In genomic region chr6:34245032-34245760, GRCh38 we compare ENCODE assay signal across 7 cellular contexts. TPM values are rescaled to one million over a fixed set of nuclear protein-coding genes. Genes with fewer than 3 reads are reported as not detected.
DNase-seq lines count a peak whose midpoint lies in the region; ATAC-seq, FAIRE-seq and TF ChIP-seq lines count a peak whose summit lies in the region.
"Not testable (repeated sequence)": the region's sequence is repeated elsewhere in the genome, so short reads cannot be mapped to it uniquely, and the experiment has no call there.

No MANE protein-coding gene starts in this region.

- in situ Hi-C loops in IMR-90 (cut with MboI; ENCODE audit: low sequenced_read_pairs) (loop anchor here (5.0 to 10.0 kb wide), 2 partner anchors 162 to 360 kb away; no protein-coding TSS in a partner anchor), HepG2 (cut with HindIII; ENCODE audit: extremely low pct_ligation_motif_present, low pct_unique_long_range_greater_than_20kb) (loop anchor here (5.0 to 25.0 kb wide), 2 partner anchors 172 to 367 kb away; no protein-coding TSS in a partner anchor)

- 0 out of 2 replicates have a peak overlapping the region, but pooled peaks have one; percentile 7 for H2BK120ac ChIP-seq in IMR-90 (ENCODE audit: low read depth, low read length)

- H3K4me3 ChIP-seq in Caco-2 (ENCODE audit: low read depth, low read length); IMR-90 (ENCODE audit: insufficient read depth, low read depth, low read length); HepG2 (replicated peaks in 1 of 3; ENCODE audit: insufficient read depth in 1 of 3, low read depth in 2 of 3, low read length in 3 of 3): not testable (repeated sequence)

- H3K27me3 ChIP-seq in Caco-2 (replicated peaks; ENCODE audit: control insufficient read depth, insufficient read depth, low read length); IMR-90 (ENCODE audit: control insufficient read depth, insufficient read depth, low read length); HepG2 (ENCODE audit: control insufficient read depth in 1 of 2, insufficient read depth in 2 of 2, low read length in 2 of 2): not testable (repeated sequence)

- BruUV-seq in Caco-2 (replicated peaks; lab: Mats Ljungman, UMichigan) (TSS peak; percentile 58), IMR-90 (replicated peaks; lab: Mats Ljungman, UMichigan) (TSS peak; percentile 94), HepG2 (replicated peaks; lab: Mats Ljungman, UMichigan) (TSS peak; percentile 42)

- not testable (repeated sequence) for H2BK20ac ChIP-seq in IMR-90 (ENCODE audit: low read depth, low read length)

- H2BK5ac ChIP-seq in IMR-90 (ENCODE audit: low read depth, low read length, poor library complexity, severe bottlenecking): peak overlapping the region; percentile 67

- not testable (repeated sequence) for H3K56ac ChIP-seq in IMR-90 (ENCODE audit: extremely low read depth, insufficient read depth, low read length)

- H4K20me1 ChIP-seq in IMR-90 (ENCODE audit: insufficient read depth, low read length): peaks cover 16% of the 10 kb centered on the region
- H4K20me1 ChIP-seq in HepG2 (ENCODE audit: insufficient read depth, low read length): not testable (repeated sequence)

- intact Hi-C loops in Caco-2 (cut with micrococcal nuclease; ENCODE audit: unreplicated experiment): loop anchor here (5.0 to 10.0 kb wide), 2 partner anchors 48 to 360 kb away; no protein-coding TSS in a partner anchor
- intact Hi-C loops in IMR-90 (cut with micrococcal nuclease); sciatic nerve (cut with DNase I): not testable (repeated sequence)
- intact Hi-C loops in activated CD4-positive, alpha-beta T cell treated with anti-CD3 and anti-CD28 coated beads, Interleukin-2, amount 10 ng/mL, durations not matched to agents 24 days and 14 days (cut with micrococcal nuclease): loop anchor here (10.0 kb wide), 2 partner anchors 410 to 530 kb away; partner anchors contain the start of gene UQCC2
- intact Hi-C loops in HepG2 (cut with micrococcal nuclease; ENCODE audit: unreplicated experiment): loop anchor here (5.0 kb wide), 1 partner anchor 362 kb away; no protein-coding TSS in a partner anchor

- not testable (repeated sequence) for H3K23ac ChIP-seq in IMR-90 (ENCODE audit: low read depth, low read length)

- H3K4me1 ChIP-seq in Caco-2 (peaks cover 16% of the 10 kb centered on the region), IMR-90 (ENCODE audit: control insufficient read depth, insufficient read depth, low read length) (peaks cover 29% of the 10 kb centered on the region), HepG2 (ENCODE audit: insufficient read depth, low read length) (peaks cover 56% of the 10 kb centered on the region)

- peak overlapping the region; percentile 65; the same call in 1 of the 2 replicates for H3K27ac ChIP-seq in IMR-90 (ENCODE audit: insufficient read depth, low read length)
- H3K27ac ChIP-seq in HepG2 (ENCODE audit: extremely low read length, insufficient read depth, low read length): not testable (repeated sequence)

- not testable (repeated sequence) for H3K4me1 Mint-ChIP-seq in Caco-2 (ENCODE audit: low read depth, unreplicated experiment)
- H3K4me1 Mint-ChIP-seq in activated CD4-positive, alpha-beta T cell treated with anti-CD3 and anti-CD28 coated beads, Interleukin-2, amount 10 ng/mL, durations not matched to agents 24 days and 14 days: peaks cover 68% of the 10 kb centered on the region
- peaks cover 77% of the 10 kb centered on the region for H3K4me1 Mint-ChIP-seq in activated naive CD4-positive, alpha-beta T cell treated with anti-CD3 and anti-CD28 coated beads, Interleukin-2, amount 50 U/mL, for 24 hours
- H3K4me1 Mint-ChIP-seq in chondrocyte (ENCODE audit: low read depth): peaks cover 53% of the 10 kb centered on the region

- peaks cover 18 to 71% of the 10 kb centered on the region in 2 experiments for H3K79me1 ChIP-seq in IMR-90 (ENCODE audit: low read depth in 1 of 2, low read length in 2 of 2)

- H3K4me3 Mint-ChIP-seq in Caco-2 (ENCODE audit: unreplicated experiment): peak overlapping the region; percentile 8
- H3K4me3 Mint-ChIP-seq in activated CD4-positive, alpha-beta T cell treated with anti-CD3 and anti-CD28 coated beads, Interleukin-2, amount 10 ng/mL, durations not matched to agents 24 days and 14 days: peak overlapping the region; percentile 10
- peak overlapping the region; percentile 7 for H3K4me3 Mint-ChIP-seq in activated naive CD4-positive, alpha-beta T cell treated with anti-CD3 and anti-CD28 coated beads, Interleukin-2, amount 50 U/mL, for 24 hours
- not testable (repeated sequence) for H3K4me3 Mint-ChIP-seq in chondrocyte (ENCODE audit: unreplicated experiment)

- CTCF ChIA-PET in Caco-2 (lab: Charles Lee) (interaction anchor here (1.0 kb wide), 1 partner anchor 170 kb away, joined by 3 read pairs; no protein-coding TSS in a partner anchor), IMR-90 (lab: Yijun Ruan, JAX) (interaction anchor here (1.8 kb wide), 1 partner anchor 49 kb away, joined by 7 read pairs; no protein-coding TSS in a partner anchor), HepG2 (lab: Yijun Ruan, JAX; ENCODE audit: low intra/inter-chr PET ratio, low total read pairs) (interaction anchor here (1.4 kb wide), 1 partner anchor 170 kb away, joined by 8 read pairs; no protein-coding TSS in a partner anchor)

- not testable (repeated sequence) for H2BK15ac ChIP-seq in IMR-90 (ENCODE audit: low read depth, low read length)

- peaks cover 56% of the 10 kb centered on the region for H3K36me3 Mint-ChIP-seq in Caco-2 (ENCODE audit: insufficient read depth, unreplicated experiment)
- peaks cover 62% of the 10 kb centered on the region for H3K36me3 Mint-ChIP-seq in activated CD4-positive, alpha-beta T cell treated with anti-CD3 and anti-CD28 coated beads, Interleukin-2, amount 10 ng/mL, durations not matched to agents 24 days and 14 days (ENCODE audit: low read depth)
- H3K36me3 Mint-ChIP-seq in activated naive CD4-positive, alpha-beta T cell treated with anti-CD3 and anti-CD28 coated beads, Interleukin-2, amount 50 U/mL, for 24 hours: peaks cover 26% of the 10 kb centered on the region
- H3K36me3 Mint-ChIP-seq in chondrocyte (ENCODE audit: low read depth): not testable (repeated sequence)

- not testable (repeated sequence) for TF ChIP-seq RAD21 in IMR-90 (IDR thresholded peaks at IDR 0.05; ENCODE audit: low read length); HepG2 (CRISPR knock-in tag; IDR thresholded peaks at IDR 0.05)

- POLR2A ChIA-PET in Caco-2 (lab: Charles Lee); IMR-90 (lab: Charles Lee; ENCODE audit: unreplicated experiment): not testable (repeated sequence)
- POLR2A ChIA-PET in HepG2 (lab: Yijun Ruan, JAX): interaction anchor here (1.3 to 5.9 kb wide), 4 partner anchors 21 to 181 kb away, joined by 4 to 100 read pairs (median 7); partner anchors contain the start of gene RPS10

- H3K27me3 Mint-ChIP-seq in Caco-2 (ENCODE audit: insufficient read depth, unreplicated experiment); activated CD4-positive, alpha-beta T cell treated with anti-CD3 and anti-CD28 coated beads, Interleukin-2, amount 10 ng/mL, durations not matched to agents 24 days and 14 days; activated naive CD4-positive, alpha-beta T cell treated with anti-CD3 and anti-CD28 coated beads, Interleukin-2, amount 50 U/mL, for 24 hours; chondrocyte (ENCODE audit: low read depth): not testable (repeated sequence)

- not testable (repeated sequence) for H3K9me3 ChIP-seq in Caco-2; IMR-90 (ENCODE audit: control insufficient read depth, insufficient read depth, low read length); HepG2 (ENCODE audit: low read length)

- H3K18ac ChIP-seq in IMR-90 (ENCODE audit: low read depth, low read length): not testable (repeated sequence)

- DNase-seq in Caco-2; IMR-90; activated CD4-positive, alpha-beta T cell treated with anti-CD3 and anti-CD28 coated beads, Interleukin-2, amount 10 ng/mL, durations not matched to agents 24 days and 14 days; HepG2 (ENCODE audit: low spot score): not testable (repeated sequence)
- DNase-seq in chondrocyte (ENCODE audit: low spot score) (peak; percentile 43), sciatic nerve (ENCODE audit: low spot score) (peak; percentile 55)

- H3K36me3 ChIP-seq in Caco-2 (ENCODE audit: control insufficient read depth, insufficient read depth, low read length): not testable (repeated sequence)
- H3K36me3 ChIP-seq in IMR-90 (ENCODE audit: control insufficient read depth, insufficient read depth, low read length) (peaks cover 27% of the 10 kb centered on the region), HepG2 (replicated peaks in 1 of 2; ENCODE audit: control insufficient read depth in 1 of 2, insufficient read depth in 2 of 2, low read length in 2 of 2) (peaks cover 22 to 45% of the 10 kb centered on the region in 2 experiments; a peak in 4 of 5 replicates)

- H2AK9ac ChIP-seq in IMR-90 (replicated peaks; ENCODE audit: low read depth, low read length, poor library complexity): not testable (repeated sequence)

- not testable (repeated sequence) for ATAC-seq in IMR-90 (ENCODE audit: low read depth); HepG2; sciatic nerve

- H3K79me2 ChIP-seq in HepG2 (ENCODE audit: insufficient read depth, low read length): not testable (repeated sequence)

- H4K8ac ChIP-seq in IMR-90 (ENCODE audit: low read depth in 2 of 2, low read length in 2 of 2): peak overlapping the region in 1 of 2 experiments; percentile 27; a peak in 2 of 4 replicates

- not testable (repeated sequence) for H3K14ac ChIP-seq in IMR-90 (replicated peaks; ENCODE audit: low read depth, low read length)

- not testable (repeated sequence) for TF ChIP-seq CTCF in Caco-2 (IDR thresholded peaks at IDR 0.05; ENCODE audit: insufficient read depth in 1 of 2, low read depth in 1 of 2, low read length in 1 of 2, severe bottlenecking in 1 of 2, unreplicated experiment in 1 of 2); IMR-90 (conservative IDR thresholded peaks at IDR 0.05; ENCODE audit: low read depth, low read length); chondrocyte (IDR thresholded peaks at IDR 0.05); HepG2 (CRISPR knock-in tag; IDR thresholded peaks at IDR 0.05)

- H3K9me1 ChIP-seq in IMR-90 (ENCODE audit: insufficient read depth, low read length): peaks cover 20% of the 10 kb centered on the region

- peak overlapping the region; percentile 45 for H3K27ac Mint-ChIP-seq in Caco-2 (ENCODE audit: unreplicated experiment)
- peak overlapping the region; percentile 15 for H3K27ac Mint-ChIP-seq in activated CD4-positive, alpha-beta T cell treated with anti-CD3 and anti-CD28 coated beads, Interleukin-2, amount 10 ng/mL, durations not matched to agents 24 days and 14 days
- peak overlapping the region; percentile 96 for H3K27ac Mint-ChIP-seq in activated naive CD4-positive, alpha-beta T cell treated with anti-CD3 and anti-CD28 coated beads, Interleukin-2, amount 50 U/mL, for 24 hours
- peak overlapping the region; percentile 89 for H3K27ac Mint-ChIP-seq in chondrocyte (ENCODE audit: unreplicated experiment)

- not testable (repeated sequence) for TF ChIP-seq EP300 in HepG2 (IDR thresholded peaks at IDR 0.05; ENCODE audit: low read depth in 2 of 2, low read length in 2 of 2); HepG2 (CRISPR knock-in tag; IDR thresholded peaks at IDR 0.05; ENCODE audit: borderline replicate concordance)

- not testable (repeated sequence) for H2AFZ ChIP-seq in IMR-90 (replicated peaks; ENCODE audit: low read length, poor library complexity); HepG2 (ENCODE audit: low read length)

- not testable (repeated sequence) for H3K9me3 Mint-ChIP-seq in Caco-2 (ENCODE audit: unreplicated experiment); activated CD4-positive, alpha-beta T cell treated with anti-CD3 and anti-CD28 coated beads, Interleukin-2, amount 10 ng/mL, durations not matched to agents 24 days and 14 days; activated naive CD4-positive, alpha-beta T cell treated with anti-CD3 and anti-CD28 coated beads, Interleukin-2, amount 50 U/mL, for 24 hours; chondrocyte (ENCODE audit: low read depth)

- not testable (repeated sequence) for H4K5ac ChIP-seq in IMR-90 (ENCODE audit: low read depth, low read length)

- dilution Hi-C loops in IMR-90 (cut with HindIII; ENCODE audit: low sequenced_read_pairs, unreplicated experiment): not testable (repeated sequence)

- H2AK5ac ChIP-seq in IMR-90 (ENCODE audit: low read depth, low read length): peak overlapping the region; percentile 87

- TF ChIP-seq POLR2A in IMR-90 (IDR thresholded peaks at IDR 0.05; ENCODE audit: low read depth, low read length); HepG2 (IDR thresholded peaks at IDR 0.05; ENCODE audit: insufficient read depth in 1 of 2, low read depth in 2 of 2, low read length in 2 of 2): not testable (repeated sequence)

- H4K91ac ChIP-seq in IMR-90 (ENCODE audit: insufficient read depth, low read depth, low read length): peak overlapping the region; percentile 35

- WGBS in IMR-90 (ENCODE audit: extremely low coverage in 2 of 2, insufficient read length in 1 of 2), 2 experiments: 100% methylated on average over 1 of the region's 13 CpGs; no CpG with 5 or more reads in 1 of the 2 experiments
- 94% methylated on average over 13 of the region's 13 CpGs for WGBS in HepG2 (ENCODE audit: low lambda C conversion rate)

- peak overlapping the region; percentile 47 for H3K4ac ChIP-seq in IMR-90 (ENCODE audit: low read depth, low read length)

- FAIRE-seq in HepG2 (lab: Jason Lieb, UNC): not testable (repeated sequence)

- not testable (repeated sequence) for H3K4me2 ChIP-seq in IMR-90 (ENCODE audit: low read depth, low read length); HepG2 (ENCODE audit: low read depth, low read length)

- not testable (repeated sequence) for H3K9ac ChIP-seq in IMR-90 (ENCODE audit: low read depth, low read length); HepG2 (ENCODE audit: insufficient read depth, low read depth, low read length)

RNA-seq across cellular contexts. Expression of gene SMIM29, which starts 3.6 kb away (rescaled TPM):
- total RNA-seq in Caco-2 (2022) (14.3 and 16.0 TPM in 2 replicates), IMR-90 (2012; rRNA removed) (8.1 and 8.4 TPM in 2 replicates), chondrocyte (15.5 to 19.0 TPM (median 18.0 TPM) in 3 replicates), HepG2 (2016; rRNA removed; fragmentation: Illumina TruSeq; extraction: Trizol) (11.2 and 15.3 TPM in 2 replicates), sciatic nerve (31.6 TPM)
- polyA plus RNA-seq in IMR-90 (2012; rRNA removed) (25.6 and 28.9 TPM in 2 replicates), HepG2 (2011; rRNA removed) (8.8 and 11.9 TPM in 2 replicates)
- 27.3 and 43.9 TPM in 2 replicates for polyA plus RNA-seq in IMR-90 (2012; cell fraction: cytosol; rRNA removed)
- polyA plus RNA-seq in IMR-90 (2012; cell fraction: nucleus; rRNA removed; ENCODE audit: low replicate concordance): 16.8 and 47.4 TPM in 2 replicates
- total RNA-seq in activated CD4-positive, alpha-beta T cell treated with anti-CD3 and anti-CD28 coated beads, Interleukin-2, amount 10 ng/mL, durations not matched to agents 24 days and 14 days: 12.6 and 13.5 TPM in 2 replicates
- 78.6 and 81.3 TPM in 2 replicates for total RNA-seq in HepG2 (2016; cell fraction: cytosol; rRNA removed; fragmentation: Illumina TruSeq; extraction: Trizol; ENCODE audit: low read depth)
- 9.2 and 15.5 TPM in 2 replicates for total RNA-seq in HepG2 (2016; cell fraction: insoluble cytoplasmic fraction; rRNA removed; fragmentation: Illumina TruSeq; extraction: Trizol)
- 58.3 and 62.1 TPM in 2 replicates for total RNA-seq in HepG2 (2016; cell fraction: membrane; rRNA removed; fragmentation: Illumina TruSeq; extraction: Trizol)
- 7.2 and 10.1 TPM in 2 replicates for total RNA-seq in HepG2 (2016; cell fraction: nucleus; rRNA removed; fragmentation: Illumina TruSeq; extraction: Trizol)
- 9.0 and 13.2 TPM in 2 replicates for polyA plus RNA-seq in HepG2 (2011; cell fraction: cytosol; rRNA removed)
- 14.4 and 18.0 TPM in 2 replicates for polyA plus RNA-seq in HepG2 (2011; cell fraction: nucleus; rRNA removed)
- polyA plus RNA-seq in HepG2 (2012): 3.4 and 5.5 TPM in 2 replicates
- 91.0 and 94.0 TPM in 2 replicates for polyA plus RNA-seq in HepG2 (2016; cell fraction: cytosol; fragmentation: Illumina TruSeq; extraction: Trizol; ENCODE audit: low read depth)
- polyA plus RNA-seq in HepG2 (2016; cell fraction: insoluble cytoplasmic fraction; fragmentation: Illumina TruSeq; extraction: Trizol; ENCODE audit: low read depth): 9.6 and 11.4 TPM in 2 replicates
- 61.6 and 63.3 TPM in 2 replicates for polyA plus RNA-seq in HepG2 (2016; cell fraction: membrane; fragmentation: Illumina TruSeq; extraction: Trizol; ENCODE audit: low read depth)
- polyA plus RNA-seq in HepG2 (2016; cell fraction: nucleus; fragmentation: Illumina TruSeq; extraction: Trizol; ENCODE audit: insufficient read depth, low read depth): 13.3 and 16.8 TPM in 2 replicates
- polyA minus RNA-seq in HepG2 (2011; rRNA and poly(A)+ RNA removed; ENCODE audit: low replicate concordance): 13.5 and 15.5 TPM in 2 replicates
- polyA minus RNA-seq in HepG2 (2011; cell fraction: cytosol; rRNA and poly(A)+ RNA removed): 3.9 and 4.0 TPM in 2 replicates
- polyA minus RNA-seq in HepG2 (2011; cell fraction: nucleus; rRNA and poly(A)+ RNA removed): 5.6 and 6.4 TPM in 2 replicates

RNA-seq across cellular contexts. Expression of gene HMGA1, which starts 8.5 kb away (rescaled TPM):
- 301 and 322 TPM in 2 replicates for total RNA-seq in Caco-2 (2022)
- 101 and 129 TPM in 2 replicates for total RNA-seq in IMR-90 (2012; rRNA removed)
- 589 and 652 TPM in 2 replicates for polyA plus RNA-seq in IMR-90 (2012; rRNA removed)
- 380 and 646 TPM in 2 replicates for polyA plus RNA-seq in IMR-90 (2012; cell fraction: cytosol; rRNA removed)
- polyA plus RNA-seq in IMR-90 (2012; cell fraction: nucleus; rRNA removed; ENCODE audit: low replicate concordance): 226 and 344 TPM in 2 replicates
- 509 and 520 TPM in 2 replicates for total RNA-seq in activated CD4-positive, alpha-beta T cell treated with anti-CD3 and anti-CD28 coated beads, Interleukin-2, amount 10 ng/mL, durations not matched to agents 24 days and 14 days
- total RNA-seq in chondrocyte: 33.4 to 55.2 TPM (median 37.8 TPM) in 3 replicates
- 145 and 150 TPM in 2 replicates for total RNA-seq in HepG2 (2016; rRNA removed; fragmentation: Illumina TruSeq; extraction: Trizol)
- total RNA-seq in HepG2 (2016; cell fraction: cytosol; rRNA removed; fragmentation: Illumina TruSeq; extraction: Trizol; ENCODE audit: low read depth): 82.4 and 94.2 TPM in 2 replicates
- total RNA-seq in HepG2 (2016; cell fraction: insoluble cytoplasmic fraction; rRNA removed; fragmentation: Illumina TruSeq; extraction: Trizol): 136 and 144 TPM in 2 replicates
- total RNA-seq in HepG2 (2016; cell fraction: membrane; rRNA removed; fragmentation: Illumina TruSeq; extraction: Trizol): 218 and 242 TPM in 2 replicates
- 54.7 and 67.6 TPM in 2 replicates for total RNA-seq in HepG2 (2016; cell fraction: nucleus; rRNA removed; fragmentation: Illumina TruSeq; extraction: Trizol)
- 110 and 117 TPM in 2 replicates for polyA plus RNA-seq in HepG2 (2011; rRNA removed)
- 75.3 and 119 TPM in 2 replicates for polyA plus RNA-seq in HepG2 (2011; cell fraction: cytosol; rRNA removed)
- polyA plus RNA-seq in HepG2 (2011; cell fraction: nucleus; rRNA removed): 94.8 and 98.5 TPM in 2 replicates
- polyA plus RNA-seq in HepG2 (2012): 124 and 156 TPM in 2 replicates
- polyA plus RNA-seq in HepG2 (2016; cell fraction: cytosol; fragmentation: Illumina TruSeq; extraction: Trizol; ENCODE audit: low read depth): 263 TPM in 2 replicates
- 365 and 450 TPM in 2 replicates for polyA plus RNA-seq in HepG2 (2016; cell fraction: insoluble cytoplasmic fraction; fragmentation: Illumina TruSeq; extraction: Trizol; ENCODE audit: low read depth)
- 531 and 581 TPM in 2 replicates for polyA plus RNA-seq in HepG2 (2016; cell fraction: membrane; fragmentation: Illumina TruSeq; extraction: Trizol; ENCODE audit: low read depth)
- polyA plus RNA-seq in HepG2 (2016; cell fraction: nucleus; fragmentation: Illumina TruSeq; extraction: Trizol; ENCODE audit: insufficient read depth, low read depth): 216 and 222 TPM in 2 replicates
- 74.1 and 108 TPM in 2 replicates for polyA minus RNA-seq in HepG2 (2011; rRNA and poly(A)+ RNA removed; ENCODE audit: low replicate concordance)
- 75.7 and 94.8 TPM in 2 replicates for polyA minus RNA-seq in HepG2 (2011; cell fraction: cytosol; rRNA and poly(A)+ RNA removed)
- polyA minus RNA-seq in HepG2 (2011; cell fraction: nucleus; rRNA and poly(A)+ RNA removed): 17.0 and 21.0 TPM in 2 replicates
- 29.0 TPM for total RNA-seq in sciatic nerve

Comparison
In these comparisons a context has a peak if more than half of its experiments do, and no peak if none do; other contexts are left out.
1. H3K27ac Mint-ChIP-seq: peak in every context shown above with its lines; median percentile 96 in activated naive CD4-positive, alpha-beta T cell treated with anti-CD3 and anti-CD28 coated beads, Interleukin-2, amount 50 U/mL, for 24 hours; 89 in chondrocyte; 45 in Caco-2; 15 in activated CD4-positive, alpha-beta T cell treated with anti-CD3 and anti-CD28 coated beads, Interleukin-2, amount 10 ng/mL, durations not matched to agents 24 days and 14 days.